ENCODE assay signal across 1 cellular context in the genomic region with DNA sequence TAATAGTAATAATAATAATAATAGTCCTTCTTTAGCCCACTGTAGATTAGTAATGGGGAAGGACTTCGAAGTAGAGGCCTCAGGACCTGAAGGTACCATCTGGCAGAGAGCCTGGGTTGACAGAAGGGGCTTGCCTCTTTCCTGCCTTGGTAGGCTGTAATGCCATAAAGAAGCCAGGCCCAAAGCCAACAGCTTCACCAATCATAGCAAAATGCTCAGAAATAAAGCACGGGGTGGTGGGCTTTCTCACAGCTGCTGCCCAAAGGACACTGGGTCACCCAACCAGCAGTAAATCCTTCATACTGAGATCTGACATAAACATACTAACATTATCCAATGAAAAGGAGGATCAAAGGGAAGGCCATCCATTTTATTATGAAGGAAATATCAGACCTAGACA.
TF ChIP-seq lines count a peak whose summit lies in the region.

No MANE protein-coding gene starts in this region.

TF ChIP-seq in GM23338, 12 proteins besides CTCF, POLR2A, EP300 and RAD21 (continued from another document):
- TF ChIP-seq, protein P1, sequence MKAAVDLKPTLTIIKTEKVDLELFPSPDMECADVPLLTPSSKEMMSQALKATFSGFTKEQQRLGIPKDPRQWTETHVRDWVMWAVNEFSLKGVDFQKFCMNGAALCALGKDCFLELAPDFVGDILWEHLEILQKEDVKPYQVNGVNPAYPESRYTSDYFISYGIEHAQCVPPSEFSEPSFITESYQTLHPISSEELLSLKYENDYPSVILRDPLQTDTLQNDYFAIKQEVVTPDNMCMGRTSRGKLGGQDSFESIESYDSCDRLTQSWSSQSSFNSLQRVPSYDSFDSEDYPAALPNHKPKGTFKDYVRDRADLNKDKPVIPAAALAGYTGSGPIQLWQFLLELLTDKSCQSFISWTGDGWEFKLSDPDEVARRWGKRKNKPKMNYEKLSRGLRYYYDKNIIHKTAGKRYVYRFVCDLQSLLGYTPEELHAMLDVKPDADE (IDR thresholded peaks at IDR 0.05), result no peak
- TF ChIP-seq CREB1 (CRISPR knock-in tag; IDR thresholded peaks at IDR 0.05; ENCODE audit: low read depth) (no peak), JUNB (IDR thresholded peaks at IDR 0.05; ENCODE audit: unreplicated experiment) (no peak), EZH2 (IDR thresholded peaks at IDR 0.05; ENCODE audit: low read depth, unreplicated experiment) (no peak), ZNF331 (CRISPR knock-in tag; IDR thresholded peaks at IDR 0.05; ENCODE audit: low read depth) (no peak)
- TF ChIP-seq, protein P2, sequence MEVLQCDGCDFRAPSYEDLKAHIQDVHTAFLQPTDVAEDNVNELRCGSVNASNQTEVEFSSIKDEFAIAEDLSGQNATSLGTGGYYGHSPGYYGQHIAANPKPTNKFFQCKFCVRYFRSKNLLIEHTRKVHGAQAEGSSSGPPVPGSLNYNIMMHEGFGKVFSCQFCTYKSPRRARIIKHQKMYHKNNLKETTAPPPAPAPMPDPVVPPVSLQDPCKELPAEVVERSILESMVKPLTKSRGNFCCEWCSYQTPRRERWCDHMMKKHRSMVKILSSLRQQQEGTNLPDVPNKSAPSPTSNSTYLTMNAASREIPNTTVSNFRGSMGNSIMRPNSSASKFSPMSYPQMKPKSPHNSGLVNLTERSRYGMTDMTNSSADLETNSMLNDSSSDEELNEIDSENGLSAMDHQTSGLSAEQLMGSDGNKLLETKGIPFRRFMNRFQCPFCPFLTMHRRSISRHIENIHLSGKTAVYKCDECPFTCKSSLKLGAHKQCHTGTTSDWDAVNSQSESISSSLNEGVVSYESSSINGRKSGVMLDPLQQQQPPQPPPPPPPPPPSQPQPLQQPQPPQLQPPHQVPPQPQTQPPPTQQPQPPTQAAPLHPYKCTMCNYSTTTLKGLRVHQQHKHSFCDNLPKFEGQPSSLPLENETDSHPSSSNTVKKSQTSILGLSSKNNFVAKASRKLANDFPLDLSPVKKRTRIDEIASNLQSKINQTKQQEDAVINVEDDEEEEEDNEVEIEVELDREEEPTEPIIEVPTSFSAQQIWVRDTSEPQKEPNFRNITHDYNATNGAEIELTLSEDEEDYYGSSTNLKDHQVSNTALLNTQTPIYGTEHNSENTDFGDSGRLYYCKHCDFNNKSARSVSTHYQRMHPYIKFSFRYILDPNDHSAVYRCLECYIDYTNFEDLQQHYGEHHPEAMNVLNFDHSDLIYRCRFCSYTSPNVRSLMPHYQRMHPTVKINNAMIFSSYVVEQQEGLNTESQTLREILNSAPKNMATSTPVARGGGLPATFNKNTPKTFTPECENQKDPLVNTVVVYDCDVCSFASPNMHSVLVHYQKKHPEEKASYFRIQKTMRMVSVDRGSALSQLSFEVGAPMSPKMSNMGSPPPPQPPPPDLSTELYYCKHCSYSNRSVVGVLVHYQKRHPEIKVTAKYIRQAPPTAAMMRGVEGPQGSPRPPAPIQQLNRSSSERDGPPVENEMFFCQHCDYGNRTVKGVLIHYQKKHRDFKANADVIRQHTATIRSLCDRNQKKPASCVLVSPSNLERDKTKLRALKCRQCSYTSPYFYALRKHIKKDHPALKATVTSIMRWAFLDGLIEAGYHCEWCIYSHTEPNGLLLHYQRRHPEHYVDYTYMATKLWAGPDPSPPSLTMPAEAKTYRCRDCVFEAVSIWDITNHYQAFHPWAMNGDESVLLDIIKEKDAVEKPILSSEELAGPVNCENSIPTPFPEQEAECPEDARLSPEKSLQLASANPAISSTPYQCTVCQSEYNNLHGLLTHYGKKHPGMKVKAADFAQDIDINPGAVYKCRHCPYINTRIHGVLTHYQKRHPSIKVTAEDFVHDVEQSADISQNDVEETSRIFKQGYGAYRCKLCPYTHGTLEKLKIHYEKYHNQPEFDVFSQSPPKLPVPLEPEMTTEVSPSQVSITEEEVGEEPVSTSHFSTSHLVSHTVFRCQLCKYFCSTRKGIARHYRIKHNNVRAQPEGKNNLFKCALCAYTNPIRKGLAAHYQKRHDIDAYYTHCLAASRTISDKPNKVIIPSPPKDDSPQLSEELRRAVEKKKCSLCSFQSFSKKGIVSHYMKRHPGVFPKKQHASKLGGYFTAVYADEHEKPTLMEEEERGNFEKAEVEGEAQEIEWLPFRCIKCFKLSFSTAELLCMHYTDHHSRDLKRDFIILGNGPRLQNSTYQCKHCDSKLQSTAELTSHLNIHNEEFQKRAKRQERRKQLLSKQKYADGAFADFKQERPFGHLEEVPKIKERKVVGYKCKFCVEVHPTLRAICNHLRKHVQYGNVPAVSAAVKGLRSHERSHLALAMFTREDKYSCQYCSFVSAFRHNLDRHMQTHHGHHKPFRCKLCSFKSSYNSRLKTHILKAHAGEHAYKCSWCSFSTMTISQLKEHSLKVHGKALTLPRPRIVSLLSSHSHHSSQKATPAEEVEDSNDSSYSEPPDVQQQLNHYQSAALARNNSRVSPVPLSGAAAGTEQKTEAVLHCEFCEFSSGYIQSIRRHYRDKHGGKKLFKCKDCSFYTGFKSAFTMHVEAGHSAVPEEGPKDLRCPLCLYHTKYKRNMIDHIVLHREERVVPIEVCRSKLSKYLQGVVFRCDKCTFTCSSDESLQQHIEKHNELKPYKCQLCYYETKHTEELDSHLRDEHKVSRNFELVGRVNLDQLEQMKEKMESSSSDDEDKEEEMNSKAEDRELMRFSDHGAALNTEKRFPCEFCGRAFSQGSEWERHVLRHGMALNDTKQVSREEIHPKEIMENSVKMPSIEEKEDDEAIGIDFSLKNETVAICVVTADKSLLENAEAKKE (CRISPR knock-in tag; IDR thresholded peaks at IDR 0.05), result no peak
